In genomic region chr20:62598761-62599194, GRCh38 we compare ENCODE assay signal across 14 cellular contexts. TPM values are rescaled to one million over a fixed set of nuclear protein-coding genes. Genes with fewer than 3 reads are reported as not detected.
A peak's percentile ranks its signal among the peaks of the same experiment; 100 is the strongest.
DNase-seq lines count a peak whose midpoint lies in the region; ATAC-seq and TF ChIP-seq lines count a peak whose summit lies in the region.
"Had no signal": no experiment of that assay in that cellular context is flagged by ENCODE, and none has a peak within 500 bp of the region (broad histone marks: within the 10 kb centered on the region; RNA-seq: fewer than 3 reads in every experiment).

No MANE protein-coding gene starts in this region.

- H3K4me3 ChIP-seq in HAP-1, result no peak overlapping the region
- H3K4me3 ChIP-seq in mucosa of descending colon, result no peak overlapping the region
- H3K4me3 ChIP-seq: adrenal gland, pancreas had no signal

- DNase-seq in DMS153 treated with DMSO at 0.1 percent for 48 hours (lab: John Stamatoyannopoulos, UW; ENCODE audit: unreplicated experiment) (peak; percentile 14), HAP-1 (ENCODE audit: low spot score in 2 of 2) (peak; percentile 28 to 89), RPMI8226 (peak; percentile 79), mucosa of descending colon (peak; percentile 65 to 86 (median 71)), NCI-H187 treated with DMSO at 0.1 percent for 48 hours (lab: John Stamatoyannopoulos, UW) (no peak), OCI-M2 (lab: John Stamatoyannopoulos, UW; ENCODE audit: unreplicated experiment) (no peak)
- DNase-seq in stimulated activated naive CD4-positive, alpha-beta T cell treated with Interleukin-2 at 50 U/mL for 16 hours (lab: John Stamatoyannopoulos, UW), result no peak
- DNase-seq: adrenal gland; IMR-90; NCI-H510A; stimulated activated CD4-positive, alpha-beta T cell treated with anti-CD3 and anti-CD28 coated beads, Interleukin-1b, Interleukin-23, amount 100 ng/mL, for 48 hours; T-helper 17 cell had no signal

- H3K9me3 ChIP-seq in HAP-1, result no peaks in the 10 kb centered on the region
- peaks cover 6% of the 10 kb centered on the region for H3K9me3 ChIP-seq in mucosa of descending colon
- H3K9me3 ChIP-seq: adrenal gland, pancreas had no signal

- intact Hi-C loops in mucosa of descending colon (cut with DNase I, micrococcal nuclease), result no loop called here

- peaks cover 58% of the 10 kb centered on the region for H3K27me3 ChIP-seq in HAP-1 (ENCODE audit: low read depth)

- peak; percentile 84 for ATAC-seq in mucosa of descending colon
- ATAC-seq in SK-N-SH treated with all-trans-retinoic acid at 6 μM for 48 hours, result no peak
- ATAC-seq: pancreas, T-helper 17 cell had no signal

- in situ Hi-C loops in HAP-1 (cut with MboI; ENCODE audit: low sequenced_read_pairs), result no loop called here

- H3K36me3 ChIP-seq in HAP-1 (replicated peaks) (no peaks in the 10 kb centered on the region), mucosa of descending colon (ENCODE audit: low read depth) (no peaks in the 10 kb centered on the region)
- H3K36me3 ChIP-seq: adrenal gland, pancreas had no signal

- no peaks in the 10 kb centered on the region for H3K4me1 ChIP-seq in HAP-1
- peaks cover 17% of the 10 kb centered on the region for H3K4me1 ChIP-seq in mucosa of descending colon (ENCODE audit: low read depth)

- no peak for TF ChIP-seq CTCF in mucosa of descending colon (IDR thresholded peaks at IDR 0.05)

TF ChIP-seq in SK-N-SH treated with all-trans-retinoic acid at 6 μM for 48 hours, 23 proteins besides CTCF, POLR2A, EP300 and RAD21:
- TF ChIP-seq ZC3H10 (CRISPR knock-in tag; IDR thresholded peaks at IDR 0.05), result no peak
- TF ChIP-seq PPARA (CRISPR knock-in tag; IDR thresholded peaks at IDR 0.05; ENCODE audit: borderline replicate concordance), result no peak
- no peak for TF ChIP-seq SNAI2 (CRISPR knock-in tag; IDR thresholded peaks at IDR 0.05)
- TF ChIP-seq ZFP30 (CRISPR knock-in tag; IDR thresholded peaks at IDR 0.05), result no peak
- no peak for TF ChIP-seq POU6F1 (CRISPR knock-in tag; IDR thresholded peaks at IDR 0.05; ENCODE audit: borderline replicate concordance, low read depth)
- no peak for TF ChIP-seq TCF4 (CRISPR knock-in tag; IDR thresholded peaks at IDR 0.05; ENCODE audit: borderline replicate concordance)

RNA-seq across cellular contexts. Expression of gene SLCO4A1, which starts 43.5 kb away (rescaled TPM):
- 10 to 100 TPM; 13.3 to 18.5 (median 15.0) TPM for total RNA-seq in mucosa of descending colon

Comparison
In these comparisons a context has a peak if more than half of its experiments do, and no peak if none do; other contexts are left out.
1. DNase-seq: peak in DMS153 treated with DMSO at 0.1 percent for 48 hours (single experiment), HAP-1 (2 of 2), RPMI8226 (single experiment) and mucosa of descending colon (3 of 3); none in NCI-H187 treated with DMSO at 0.1 percent for 48 hours (single experiment), OCI-M2 (single experiment) and stimulated activated naive CD4-positive, alpha-beta T cell treated with Interleukin-2 at 50 U/mL for 16 hours (single experiment).